8 cellular contexts compared by ENCODE assay signal in the genomic region with DNA sequence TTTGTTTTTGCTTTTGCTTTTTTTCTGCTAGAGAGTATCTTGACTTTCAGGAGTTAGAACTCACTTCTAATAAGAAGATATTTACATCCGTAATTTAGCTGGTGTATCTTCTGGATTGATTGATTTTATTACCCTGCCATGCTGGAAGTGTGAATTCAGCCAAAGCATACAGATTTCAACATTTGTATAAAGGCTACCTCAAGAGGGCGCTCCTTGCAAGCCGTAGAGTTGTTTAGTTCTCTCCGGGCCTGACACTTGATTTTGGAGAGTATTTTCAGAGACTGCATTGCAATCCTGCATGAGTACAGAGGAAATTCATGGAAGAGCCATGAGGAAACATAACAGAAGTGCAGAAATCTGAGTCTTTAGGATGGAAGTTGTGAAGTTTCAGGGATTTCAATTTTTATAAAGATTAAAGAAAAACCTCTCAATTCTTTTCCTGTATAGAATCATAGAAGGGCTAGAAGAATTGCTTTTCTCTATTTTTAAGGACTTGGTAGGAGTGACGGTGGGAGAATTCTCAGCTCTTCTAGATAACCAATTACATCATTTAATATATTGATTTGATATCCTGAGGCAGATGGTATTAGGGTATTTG.
DNase-seq lines count a peak whose midpoint lies in the region; ATAC-seq and FAIRE-seq lines count a peak whose summit lies in the region.

No MANE protein-coding gene starts in this region.

- peaks cover 9% of the 10 kb centered on the region for H3K4me1 Mint-ChIP-seq in activated CD4-positive, alpha-beta memory T cell treated with anti-CD3 and anti-CD28 coated beads for 36 hours (ENCODE audit: low read depth)

- peak; percentile 82 for FAIRE-seq in endometrium (lab: Jason Lieb, UNC)

- peak; percentile 61 for DNase-seq in SIG-M5 treated with dmso at 0.1 percent for 504 hours (lab: John Stamatoyannopoulos, UW; ENCODE audit: unreplicated experiment)
- DNase-seq in SIG-M5 (lab: John Stamatoyannopoulos, UW), result no peak
- peak; percentile 60 for DNase-seq in NCI-H774 (lab: John Stamatoyannopoulos, UW)
- peak; percentile 77 for DNase-seq in activated CD4-positive, alpha-beta memory T cell treated with anti-CD3 and anti-CD28 coated beads for 36 hours
- peak; percentile 67 for DNase-seq in mucosa of gallbladder (ENCODE audit: low spot score)
- peak; percentile 75 for DNase-seq in stimulated activated naive CD8-positive, alpha-beta T cell treated with anti-CD3 and anti-CD28 coated beads, Interleukin-15, Interleukin-2, amounts not matched to agents 100 U/mL and 50 U/mL, for 24 hours

- CTCF ChIA-PET in activated CD4-positive, alpha-beta memory T cell treated with anti-CD3 and anti-CD28 coated beads for 36 hours (lab: Charles Lee), result interaction anchor here (0.6 to 4.8 kb wide), 50 partner anchors 10 to 442 kb away, joined by 3 to 102 read pairs (median 4); no protein-coding TSS in a partner anchor

- H3K9me3 Mint-ChIP-seq in activated CD4-positive, alpha-beta memory T cell treated with anti-CD3 and anti-CD28 coated beads for 36 hours, result no peaks in the 10 kb centered on the region

- no peaks in the 10 kb centered on the region for H3K36me3 Mint-ChIP-seq in activated CD4-positive, alpha-beta memory T cell treated with anti-CD3 and anti-CD28 coated beads for 36 hours

- H3K27ac Mint-ChIP-seq in activated CD4-positive, alpha-beta memory T cell treated with anti-CD3 and anti-CD28 coated beads for 36 hours, result no peak overlapping the region

- ATAC-seq in HG03432 (IDR thresholded peaks at IDR 0.05; ENCODE audit: unreplicated experiment), result peak; percentile 66
- peak; percentile 42 for ATAC-seq in stimulated activated naive CD8-positive, alpha-beta T cell treated with anti-CD3 and anti-CD28 coated beads, Interleukin-15, Interleukin-2, amounts not matched to agents 100 U/mL and 50 U/mL, for 24 hours

- no peak overlapping the region for H3K4me3 Mint-ChIP-seq in activated CD4-positive, alpha-beta memory T cell treated with anti-CD3 and anti-CD28 coated beads for 36 hours

- no peaks in the 10 kb centered on the region for H3K27me3 Mint-ChIP-seq in activated CD4-positive, alpha-beta memory T cell treated with anti-CD3 and anti-CD28 coated beads for 36 hours

- POLR2A ChIA-PET in activated CD4-positive, alpha-beta memory T cell treated with anti-CD3 and anti-CD28 coated beads for 36 hours (lab: Charles Lee), result no interaction called here

- intact Hi-C loops in activated CD4-positive, alpha-beta memory T cell treated with anti-CD3 and anti-CD28 coated beads for 36 hours (cut with micrococcal nuclease), result loop anchor here (1.0 to 2.0 kb wide), 5 partner anchors 60 to 386 kb away; a partner anchor contains a TSS
